Comparison of ENCODE assay signal across 21 cellular contexts in the genomic region with DNA sequence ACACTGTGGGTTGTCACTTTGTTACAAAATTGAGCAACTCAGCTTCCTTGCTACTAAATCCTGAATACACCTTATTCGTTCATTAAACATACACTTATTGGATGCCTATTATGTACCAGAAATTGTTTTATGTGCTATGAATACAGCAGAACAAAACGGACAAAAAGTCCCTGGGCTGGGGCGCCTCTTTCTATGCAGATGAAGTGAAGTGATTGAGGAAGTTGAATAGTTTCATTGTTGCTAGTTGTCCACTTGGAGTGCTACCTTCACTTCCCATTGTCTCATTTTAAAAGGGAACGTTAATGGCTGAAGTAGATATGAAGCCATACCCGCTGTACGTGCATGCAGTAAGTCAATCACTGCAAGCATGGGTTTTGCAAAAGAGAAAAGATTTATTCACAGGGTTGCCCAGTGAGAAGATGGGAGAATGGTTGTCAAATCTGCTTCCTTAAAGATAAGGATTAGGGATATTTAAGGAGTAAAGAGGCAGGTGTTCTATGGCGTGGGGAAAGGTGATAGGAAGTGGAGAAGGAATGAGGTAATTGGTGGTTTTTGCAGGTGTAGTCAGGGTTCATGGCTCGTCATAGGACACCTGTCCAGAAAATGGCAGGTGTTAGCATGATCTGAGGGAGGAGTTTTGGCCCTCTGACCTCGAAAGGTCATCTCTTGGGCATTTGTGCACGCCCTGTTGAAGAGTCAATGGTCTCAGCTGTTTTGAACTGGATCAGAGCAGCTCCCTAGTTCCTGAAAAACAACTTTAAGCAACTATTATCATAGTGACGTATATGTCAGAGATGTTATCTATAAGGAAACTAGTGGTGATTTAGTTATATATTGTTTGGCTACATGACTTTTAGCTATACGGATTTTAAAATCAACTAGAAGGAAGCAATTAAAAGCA. TPM values are rescaled to one million over a fixed set of nuclear protein-coding genes. Genes with fewer than 3 reads are reported as not detected.
DNase-seq lines count a peak whose midpoint lies in the region; ATAC-seq and TF ChIP-seq lines count a peak whose summit lies in the region.
"Had no signal": no experiment of that assay in that cellular context is flagged by ENCODE, and none has a peak within 500 bp of the region (broad histone marks: within the 10 kb centered on the region; RNA-seq: fewer than 3 reads in every experiment).

No MANE protein-coding gene starts in this region.

- H3K27ac ChIP-seq in brain microvascular endothelial cell, result no peak overlapping the region
- H3K27ac ChIP-seq: coronary artery, SJCRH30 had no signal

- peak; percentile 80 for ATAC-seq in left colon
- ATAC-seq: activated CD8-positive, alpha-beta T cell treated with anti-CD3 and anti-CD28 coated beads for 36 hours; activated naive CD4-positive, alpha-beta T cell treated with anti-CD3 and anti-CD28 coated beads, Interleukin-2, amount 50 U/mL, for 72 hours; activated T-cell treated with anti-CD3 and anti-CD28 coated beads, Interleukin-2, amount 50 U/mL, for 4 hours; natural killer cell treated with Interleukin-12 subunit alpha and Interleukin-12 subunit beta and Interleukin-15 and Interleukin-18, amount 100 ng/mL, for 72 hours; WTC11 had no signal

- intact Hi-C loops in left colon (cut with DNase I, micrococcal nuclease), result no loop called here

- TF ChIP-seq CTCF in LNCaP clone FGC (IDR thresholded peaks at IDR 0.05; ENCODE audit: control insufficient read depth, extremely low read depth, insufficient read depth), result no peak
- no peak for TF ChIP-seq CTCF in brain microvascular endothelial cell (IDR thresholded peaks at IDR 0.05; ENCODE audit: low read depth, low read length, missing control alignments)

- H3K27me3 ChIP-seq in MG63 (peaks cover 4% of the 10 kb centered on the region; the same call in 1 of the 2 replicates), brain microvascular endothelial cell (replicated peaks) (peaks cover 7% of the 10 kb centered on the region)

- DNase-seq in DMS53 (lab: John Stamatoyannopoulos, UW), result peak; percentile 96
- DNase-seq in LNCaP clone FGC (ENCODE audit: low read depth), result peak; percentile 94
- DNase-seq in NOMO-1 treated with DMSO at 0.1 percent for 48 hours (lab: John Stamatoyannopoulos, UW; ENCODE audit: unreplicated experiment), result peak; percentile 75
- no peak for DNase-seq in left colon
- DNase-seq in MG63, result no peak
- no peak for DNase-seq in stimulated activated CD4-positive, alpha-beta T cell treated with anti-CD3 and anti-CD28 coated beads, Interleukin-1b, Interleukin-23, amount 100 ng/mL, for 48 hours
- no peak for DNase-seq in brain microvascular endothelial cell
- DNase-seq: activated CD8-positive, alpha-beta T cell treated with anti-CD3 and anti-CD28 coated beads for 36 hours; activated T-cell treated with anti-CD3 and anti-CD28 coated beads, Interleukin-2, amount 50 U/mL, for 4 hours; posterior cingulate gyrus; SJCRH30; stimulated activated CD4-positive, alpha-beta T cell treated with anti-CD3 and anti-CD28 coated beads, Interleukin-4, amount 100 ng/mL, for 24 hours had no signal

- H3K9me3 ChIP-seq in MG63, result peaks cover 6% of the 10 kb centered on the region; the same call in 1 of the 2 replicates
- H3K9me3 ChIP-seq: SJCRH30 had no signal

- H3K4me3 ChIP-seq in LNCaP clone FGC (ENCODE audit: low read depth, low read length) (no peak overlapping the region), MG63 (no peak overlapping the region), brain microvascular endothelial cell (ENCODE audit: low read depth, low read length) (no peak overlapping the region)
- H3K4me3 ChIP-seq: coronary artery, SJCRH30 had no signal

- H3K36me3 ChIP-seq in MG63 (no peaks in the 10 kb centered on the region), brain microvascular endothelial cell (replicated peaks) (no peaks in the 10 kb centered on the region)
- H3K36me3 ChIP-seq: SJCRH30 had no signal

- in situ Hi-C loops in brain microvascular endothelial cell (cut with HindIII; ENCODE audit: low pct_ligation_motif_present, low sequenced_read_pairs), result no loop called here

RNA-seq across cellular contexts. Expression of a gene that starts 23.5 kb away (rescaled TPM):
- total RNA-seq in left colon, result not detected
- total RNA-seq in MG63 (2014; rRNA removed; shearing (Covaris generic); ENCODE audit: low replicate concordance), result not detected in 2 replicates
- total RNA-seq: activated CD8-positive, alpha-beta T cell treated with anti-CD3 and anti-CD28 coated beads for 36 hours; activated naive CD4-positive, alpha-beta T cell treated with anti-CD3 and anti-CD28 coated beads, Interleukin-2, amount 50 U/mL, for 72 hours; fibroblast of villous mesenchyme; lung microvascular endothelial cell; natural killer cell treated with Interleukin-12 subunit alpha and Interleukin-12 subunit beta and Interleukin-15 and Interleukin-18, amount 100 ng/mL, for 72 hours; OCI-LY7; skeletal muscle tissue; urinary bladder had no signal

Comparison
In these comparisons a context has a peak if more than half of its experiments do, and no peak if none do; other contexts are left out.
1. DNase-seq: peak in DMS53 (single experiment), LNCaP clone FGC (single experiment) and NOMO-1 treated with DMSO at 0.1 percent for 48 hours (single experiment); none in left colon (0 of 2), MG63 (single experiment), stimulated activated CD4-positive, alpha-beta T cell treated with anti-CD3 and anti-CD28 coated beads, Interleukin-1b, Interleukin-23, amount 100 ng/mL, for 48 hours (single experiment) and brain microvascular endothelial cell (single experiment).